In the genomic region with DNA sequence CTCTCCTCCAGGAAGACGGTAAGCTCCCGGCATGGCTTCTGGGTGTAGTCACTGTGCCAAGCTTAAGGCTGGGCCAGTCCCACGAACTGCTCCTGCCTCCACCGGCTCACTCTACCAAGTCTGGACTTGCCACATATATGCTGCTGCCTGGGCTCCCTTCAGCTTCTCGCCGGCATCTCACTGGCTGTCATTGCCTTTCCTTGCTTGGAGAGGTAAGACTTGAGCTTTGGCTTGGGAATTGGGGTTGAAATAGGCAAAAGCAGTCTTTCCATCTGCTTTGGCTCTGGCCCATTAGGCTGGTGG, we compare ENCODE assay signal across 15 cellular contexts.
DNase-seq lines count a peak whose midpoint lies in the region; ATAC-seq, FAIRE-seq and TF ChIP-seq lines count a peak whose summit lies in the region.
"Had no signal": no experiment of that assay in that cellular context is flagged by ENCODE, and none has a peak within 500 bp of the region (broad histone marks: within the 10 kb centered on the region; RNA-seq: fewer than 3 reads in every experiment).

No MANE protein-coding gene starts in this region.

- H3F3A ChIP-seq in OCI-LY1 (ENCODE audit: insufficient read depth, low read length): no peaks in the 10 kb centered on the region

- no peak for DNase-seq in dorsolateral prefrontal cortex
- peak; percentile 63 for DNase-seq in kidney
- DNase-seq in islet precursor cell: no peak
- no peak for DNase-seq in ascending aorta (ENCODE audit: low spot score in 2 of 2)
- DNase-seq: BE2C; CD4-positive, alpha-beta memory T cell; DND-41; GDM1; GM23248; H7; IMR-90 had no signal

- no peak for ATAC-seq in HG02840 (IDR thresholded peaks at IDR 0.05; ENCODE audit: low FRiP score, unreplicated experiment)
- ATAC-seq: A549 had no signal

- H3K4me3 ChIP-seq in OCI-LY1 (ENCODE audit: low read depth, low read length, poor library complexity, severe bottlenecking) (peak overlapping the region; percentile 61), dorsolateral prefrontal cortex (peak overlapping the region in 2 of 59 donors; percentile 9 to 14), kidney (ENCODE audit: low read length in 2 of 2) (no peak overlapping the region), ascending aorta (no peak overlapping the region)
- H3K4me3 ChIP-seq: A549, GM23248 had no signal

- TF ChIP-seq CTCF in OCI-LY1 (IDR thresholded peaks at IDR 0.05; ENCODE audit: low read length): no peak
- no peak for TF ChIP-seq CTCF in dorsolateral prefrontal cortex (IDR thresholded peaks at IDR 0.05 in 54 of 56, conservative IDR thresholded peaks at IDR 0.05 in 2 of 56; ENCODE audit: low read depth in 1 of 56, partially characterized antibody in 56 of 56)
- TF ChIP-seq CTCF in kidney (IDR thresholded peaks at IDR 0.05; ENCODE audit: borderline replicate concordance, extremely low read depth, insufficient read depth): no peak
- TF ChIP-seq CTCF in ascending aorta (IDR thresholded peaks at IDR 0.05): no peak

- no peaks in the 10 kb centered on the region for H4K20me1 ChIP-seq in OCI-LY1 (ENCODE audit: insufficient read depth, low read length)

- H3K27ac ChIP-seq in OCI-LY1 (ENCODE audit: low read depth, low read length, poor library complexity, severe bottlenecking) (peak overlapping the region; percentile 90), dorsolateral prefrontal cortex (peak overlapping the region in 49 of 59 donors; percentile 14 to 85 (median 65)), kidney (ENCODE audit: low read depth in 2 of 2, low read length in 2 of 2) (no peak overlapping the region), ascending aorta (no peak overlapping the region)
- H3K27ac ChIP-seq: C4-2B, GM23248 had no signal

- H2AFZ ChIP-seq in OCI-LY1 (ENCODE audit: low read length): no peak overlapping the region
- H2AFZ ChIP-seq: GM23248 had no signal

- peak overlapping the region; percentile 60 for H3K4me2 ChIP-seq in OCI-LY1 (ENCODE audit: low read length)
- H3K4me2 ChIP-seq: A549 had no signal

- H3K9me3 ChIP-seq in OCI-LY1 (ENCODE audit: low read length) (no peaks in the 10 kb centered on the region), kidney (ENCODE audit: control insufficient read depth in 1 of 2, low read length in 2 of 2) (no peaks in the 10 kb centered on the region), ascending aorta (no peaks in the 10 kb centered on the region)
- H3K9me3 ChIP-seq: A549, BE2C had no signal

- peak overlapping the region; percentile 77 for H3K9ac ChIP-seq in OCI-LY1 (ENCODE audit: low read length)
- no peak overlapping the region for H3K9ac ChIP-seq in kidney (ENCODE audit: low read length in 2 of 2)
- H3K9ac ChIP-seq: GM23248 had no signal

- no peaks in the 10 kb centered on the region; the same call in 1 of the 2 replicates for H3K36me3 ChIP-seq in OCI-LY1 (ENCODE audit: insufficient read depth, low read length)
- H3K36me3 ChIP-seq in kidney (ENCODE audit: control insufficient read depth in 1 of 2, insufficient read depth in 2 of 2, low read length in 2 of 2): no peaks in the 10 kb centered on the region
- H3K36me3 ChIP-seq in ascending aorta: no peaks in the 10 kb centered on the region
- H3K36me3 ChIP-seq: BE2C had no signal

- FAIRE-seq in kidney (lab: Jason Lieb, UNC): no peak
- FAIRE-seq: A549 had no signal

- intact Hi-C loops in dorsolateral prefrontal cortex (cut with DNase I) (no loop called here), kidney (cut with DNase I) (no loop called here), ascending aorta (cut with DNase I) (no loop called here)

- H3K4me1 ChIP-seq in OCI-LY1 (ENCODE audit: insufficient read depth, low read length, severe bottlenecking): peaks cover 73% of the 10 kb centered on the region
- H3K4me1 ChIP-seq in kidney (ENCODE audit: control insufficient read depth in 1 of 2, insufficient read depth in 1 of 2, low read depth in 1 of 2, low read length in 2 of 2): no peaks in the 10 kb centered on the region
- H3K4me1 ChIP-seq in ascending aorta: no peaks in the 10 kb centered on the region
- H3K4me1 ChIP-seq: A549, BE2C had no signal

- H3K9me2 ChIP-seq in OCI-LY1 (ENCODE audit: low read depth, low read length): no peaks in the 10 kb centered on the region

- H3K79me2 ChIP-seq in OCI-LY1 (ENCODE audit: insufficient read depth, low read length): no peaks in the 10 kb centered on the region

- H3K27me3 ChIP-seq in OCI-LY1 (ENCODE audit: insufficient read depth, low read length) (no peaks in the 10 kb centered on the region), dorsolateral prefrontal cortex (no peaks in the 10 kb centered on the region), ascending aorta (no peaks in the 10 kb centered on the region)
- H3K27me3 ChIP-seq: BE2C had no signal

Comparison
In these comparisons a context has a peak if more than half of its experiments do, and no peak if none do; other contexts are left out.
1. H3K27ac ChIP-seq: peak in OCI-LY1 (single experiment) and dorsolateral prefrontal cortex (49 of 59); none in kidney (0 of 2) and ascending aorta (0 of 2).